In the genomic region with DNA sequence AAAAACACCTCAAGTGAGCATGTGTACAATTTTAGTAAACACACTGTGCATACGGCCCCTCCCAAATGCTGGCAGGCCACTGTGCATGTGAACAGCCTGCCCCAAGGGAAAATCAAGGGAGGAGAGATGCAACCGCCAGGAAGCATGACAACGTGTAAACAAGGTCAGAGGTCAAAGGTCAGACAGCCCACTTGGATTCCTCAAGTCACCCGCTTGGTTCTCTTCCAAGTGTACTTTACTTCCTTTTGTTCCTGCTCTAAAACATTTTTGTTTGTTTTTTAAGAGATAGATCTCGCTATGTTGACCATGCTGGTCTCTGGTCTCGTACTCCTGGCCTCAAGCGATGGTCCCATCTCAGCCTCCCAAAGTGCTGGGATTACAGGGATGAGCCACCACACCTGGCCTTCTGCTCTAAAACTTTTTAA, we compare ENCODE assay signal across 13 cellular contexts.
"Had no signal": no experiment of that assay in that cellular context is flagged by ENCODE, and none has a peak within 500 bp of the region (broad histone marks: within the 10 kb centered on the region; RNA-seq: fewer than 3 reads in every experiment).

No MANE protein-coding gene starts in this region.

- H3K9me3 ChIP-seq: esophagus muscularis mucosa, suprapubic skin, upper lobe of left lung had no signal

- ATAC-seq: activated CD8-positive, alpha-beta memory T cell treated with anti-CD3 and anti-CD28 coated beads, Interleukin-2, amount 10 ng/mL, durations not matched to agents 7 days and 5 days; T-helper 17 cell had no signal

- H3K27me3 ChIP-seq: suprapubic skin, upper lobe of left lung had no signal

- H3K27ac ChIP-seq: esophagus muscularis mucosa, suprapubic skin, upper lobe of left lung had no signal

- H3K4me1 ChIP-seq: esophagus muscularis mucosa had no signal

- H3K4me3 ChIP-seq: esophagus muscularis mucosa, suprapubic skin, upper lobe of left lung had no signal

- H3K36me3 ChIP-seq: esophagus muscularis mucosa, suprapubic skin, upper lobe of left lung had no signal

- DNase-seq: activated CD4-positive, alpha-beta T cell treated with anti-CD3 and anti-CD28 coated beads, Interleukin-2, amount 50 U/mL, for 4 hours; activated CD4-positive, CD25-positive, alpha-beta regulatory T cell treated with anti-CD3 and anti-CD28 coated beads, Interleukin-2, amount 50 U/mL, for 72 hours; activated CD8-positive, alpha-beta memory T cell treated with anti-CD3 and anti-CD28 coated beads, Interleukin-2, amount 10 ng/mL, durations not matched to agents 7 days and 5 days; activated gamma-delta T cell; activated T-cell treated with anti-CD3 and anti-CD28 coated beads, Interleukin-2, amount 50 U/mL, for 24 hours; glutamatergic neuron; left cardiac atrium; stimulated activated CD4-positive, alpha-beta T cell treated with anti-CD3 and anti-CD28 coated beads, Interleukin-2, amount 100 ng/mL, for 48 hours; stimulated activated naive CD4-positive, alpha-beta T cell treated with Interleukin-2 at 50 U/mL for 16 hours; T-helper 17 cell had no signal
